ENCODE assay signal across 16 cellular contexts in genomic region chr3:111872948-111873347, GRCh38. TPM values are rescaled to one million over a fixed set of nuclear protein-coding genes. Genes with fewer than 3 reads are reported as not detected.
DNase-seq lines count a peak whose midpoint lies in the region; ATAC-seq and TF ChIP-seq lines count a peak whose summit lies in the region.
"Had no signal": no experiment of that assay in that cellular context is flagged by ENCODE, and none has a peak within 500 bp of the region (broad histone marks: within the 10 kb centered on the region; RNA-seq: fewer than 3 reads in every experiment).

No MANE protein-coding gene starts in this region.

- DNase-seq in DMS79 treated with DMSO at 0.1 percent for 48 hours (lab: John Stamatoyannopoulos, UW) = peak; percentile 24
- no peak for DNase-seq in PC-9
- DNase-seq in epithelial cell of prostate (ENCODE audit: low read depth, low spot score) = no peak
- no peak for DNase-seq in sigmoid colon
- no peak for DNase-seq in lower lobe of right lung
- no peak for DNase-seq in suprapubic skin (ENCODE audit: low spot score in 2 of 2)
- DNase-seq: AML-193, HCEC 1CT, NCI-H1105, NCI-H2081 treated with DMSO at 0.1 percent for 48 hours, NCI-H510A, NCI-H748 treated with DMSO at 0.1 percent for 48 hours, SIG-M5 had no signal

- no peaks in the 10 kb centered on the region for H4K20me1 ChIP-seq in PC-9 (ENCODE audit: insufficient read depth)

- peaks cover 98% of the 10 kb centered on the region for H3K79me2 ChIP-seq in PC-9 (ENCODE audit: low read depth)

- no peaks in the 10 kb centered on the region for H3K9me2 ChIP-seq in PC-9 (ENCODE audit: insufficient read depth)

- H3K4me1 ChIP-seq in PC-9 (replicated peaks; ENCODE audit: insufficient read depth) = peaks cover 37% of the 10 kb centered on the region
- H3K4me1 ChIP-seq in sigmoid colon = peaks cover 0 to 77% (median 73%) of the 10 kb centered on the region in 4 donors
- peaks cover 8% of the 10 kb centered on the region for H3K4me1 ChIP-seq in lower lobe of right lung
- H3K4me1 ChIP-seq in suprapubic skin = no peaks in the 10 kb centered on the region

- intact Hi-C loops in PC-9 (cut with micrococcal nuclease; ENCODE audit: unreplicated experiment) = no loop called here
- intact Hi-C loops in sigmoid colon (cut with DNase I) = no loop called here
- intact Hi-C loops in lower lobe of right lung (cut with DNase I) = no loop called here

- H3K27ac ChIP-seq in PC-9 (peak overlapping the region; percentile 46), epithelial cell of prostate (peak overlapping the region; percentile 47), sigmoid colon (peak overlapping the region in 3 of 4 donors; percentile 41 to 95 (median 66)), lower lobe of right lung (no peak overlapping the region), suprapubic skin (no peak overlapping the region)
- H3K27ac ChIP-seq: C4-2B had no signal

- POLR2A ChIA-PET in PC-9 (lab: Charles Lee; ENCODE audit: unreplicated experiment) = interaction anchor here (0.7 kb wide), 1 partner anchor 71 kb away, joined by 5 read pairs; no protein-coding TSS in a partner anchor

- H3F3A ChIP-seq in PC-9 (ENCODE audit: insufficient read depth, low read depth) = peaks cover 41% of the 10 kb centered on the region; the same call in 1 of the 2 replicates

- H3K36me3 ChIP-seq in PC-9 (ENCODE audit: low read depth) (peaks cover 22% of the 10 kb centered on the region), sigmoid colon (no peaks in the 10 kb centered on the region), lower lobe of right lung (no peaks in the 10 kb centered on the region), suprapubic skin (no peaks in the 10 kb centered on the region)

- H3K4me3 ChIP-seq in PC-9 (no peak overlapping the region), sigmoid colon (no peak overlapping the region), lower lobe of right lung (no peak overlapping the region), suprapubic skin (no peak overlapping the region)

- TF ChIP-seq CTCF in PC-9 (conservative IDR thresholded peaks at IDR 0.05) = no peak
- TF ChIP-seq CTCF in sigmoid colon (IDR thresholded peaks at IDR 0.05) = no peak
- no peak for TF ChIP-seq CTCF in lower lobe of right lung (IDR thresholded peaks at IDR 0.05)
- no peak for TF ChIP-seq CTCF in suprapubic skin (IDR thresholded peaks at IDR 0.05)

- TF ChIP-seq EP300 in sigmoid colon (IDR thresholded peaks at IDR 0.05) (no peak), suprapubic skin (IDR thresholded peaks at IDR 0.05) (no peak)

- H3K27me3 ChIP-seq in PC-9 (ENCODE audit: insufficient read depth, low read depth) = no peaks in the 10 kb centered on the region
- no peaks in the 10 kb centered on the region for H3K27me3 ChIP-seq in sigmoid colon
- no peaks in the 10 kb centered on the region for H3K27me3 ChIP-seq in lower lobe of right lung (ENCODE audit: low read depth)
- H3K27me3 ChIP-seq in suprapubic skin = no peaks in the 10 kb centered on the region

- no TSS peak for BruUV-seq in PC-9 (replicated peaks; lab: Mats Ljungman, UMichigan)

- no peak overlapping the region for H3K4me2 ChIP-seq in PC-9

- H3K9me3 ChIP-seq in PC-9 (ENCODE audit: insufficient read depth, low read depth) = 0 out of 2 replicates have a peak, but pooled peaks cover 3% of the 10 kb centered on the region
- H3K9me3 ChIP-seq in sigmoid colon = no peaks in the 10 kb centered on the region
- H3K9me3 ChIP-seq in lower lobe of right lung = no peaks in the 10 kb centered on the region
- H3K9me3 ChIP-seq in suprapubic skin = no peaks in the 10 kb centered on the region

- CTCF ChIA-PET in PC-9 (lab: Charles Lee) = no interaction called here

- TF ChIP-seq POLR2A in sigmoid colon (IDR thresholded peaks at IDR 0.05) = no peak
- no peak for TF ChIP-seq POLR2A in suprapubic skin (IDR thresholded peaks at IDR 0.05)

- no peak for ATAC-seq in GM21367 (IDR thresholded peaks at IDR 0.05; ENCODE audit: unreplicated experiment)
- ATAC-seq in lower lobe of right lung = no peak
- no peak for ATAC-seq in GM21526 (IDR thresholded peaks at IDR 0.05; ENCODE audit: low FRiP score, unreplicated experiment)

- WGBS in sigmoid colon, 2 donors = 74 to 83% methylated on average over 2 of the region's 2 CpGs
- 66% methylated on average over 2 of the region's 2 CpGs for WGBS in suprapubic skin

- H2AFZ ChIP-seq in PC-9 = no peak overlapping the region

RNA-seq across cellular contexts. Expression of gene PHLDB2, which starts 13.9 kb away (rescaled TPM):
- total RNA-seq in PC-9 (2021) (42.7 and 55.0 TPM in 2 replicates), sigmoid colon (100 to 1,000 TPM; 120 to 471 (median 132) TPM), lower lobe of right lung (33.6 TPM), suprapubic skin (100 to 1,000 TPM in 1 of 4 donors, 10 to 100 TPM in 3; 39.8 to 107 (median 60.7) TPM)
- 10 to 100 TPM in 1 of 3 donors, 1 to 10 TPM in 2; 4.4 to 14.4 (median 7.2) TPM for polyA plus RNA-seq in sigmoid colon

Comparison
In these comparisons a context has a peak if more than half of its experiments do, and no peak if none do; other contexts are left out.
1. H3K27ac ChIP-seq: peak in PC-9 (single experiment), epithelial cell of prostate (single experiment) and sigmoid colon (3 of 4); none in lower lobe of right lung (single experiment) and suprapubic skin (single experiment).